Comparison of ENCODE assay signal across 17 cellular contexts in the genomic region with DNA sequence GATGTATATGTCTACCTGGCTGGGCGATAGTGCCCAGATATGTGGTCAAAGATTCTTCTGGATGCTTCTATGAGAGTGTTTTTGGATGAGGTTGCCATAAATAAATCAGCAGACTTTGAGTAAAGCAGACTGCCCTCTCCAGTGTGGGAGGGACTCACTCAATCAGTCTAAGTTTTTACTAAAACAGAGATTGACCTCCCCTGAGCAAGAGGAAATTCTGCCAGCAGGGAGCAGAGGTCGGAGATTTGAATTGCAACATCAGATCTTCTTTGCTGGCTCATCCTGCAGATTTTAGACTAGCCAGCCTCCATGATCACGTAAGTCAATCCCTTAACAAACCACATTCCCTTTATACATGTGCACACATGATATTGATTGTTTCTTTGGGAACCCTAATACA.
"Had no signal": no experiment of that assay in that cellular context is flagged by ENCODE, and none has a peak within 500 bp of the region (broad histone marks: within the 10 kb centered on the region; RNA-seq: fewer than 3 reads in every experiment).

No MANE protein-coding gene starts in this region.

- H3K27me3 ChIP-seq: colonic mucosa, foreskin keratinocyte, hepatocyte, ovary, right atrium auricular region, thyroid gland, upper lobe of right lung, vagina had no signal

- H3K27ac ChIP-seq: colonic mucosa, foreskin keratinocyte, hepatocyte, ovary, right atrium auricular region, thyroid gland, upper lobe of right lung, vagina had no signal

- H3K27ac Mint-ChIP-seq: endodermal cell had no signal

- H3K36me3 ChIP-seq: colonic mucosa, ovary, right atrium auricular region, thyroid gland, upper lobe of right lung, vagina had no signal

- H3K79me2 ChIP-seq: hepatocyte had no signal

- ATAC-seq: foreskin keratinocyte, left colon, upper lobe of right lung had no signal

- H3K9me3 ChIP-seq: colonic mucosa, ovary, right atrium auricular region, thyroid gland, upper lobe of right lung, vagina had no signal

- H3K4me1 ChIP-seq: colonic mucosa, foreskin keratinocyte, right atrium auricular region, thyroid gland, upper lobe of right lung, vagina had no signal

- H3K4me3 Mint-ChIP-seq: endodermal cell had no signal

- H3K9me3 Mint-ChIP-seq: endodermal cell had no signal

- H3K4me3 ChIP-seq: colonic mucosa, hepatocyte, ovary, right atrium auricular region, smooth muscle cell, thyroid gland, upper lobe of right lung, vagina had no signal

- DNase-seq: colonic mucosa; dermis blood vessel endothelial cell; endodermal cell; erythroblast; foreskin keratinocyte; head of caudate nucleus; left colon; midbrain; ovary; stimulated activated CD4-positive, alpha-beta T cell treated with anti-CD3 and anti-CD28 coated beads, Interleukin-2, amount 100 ng/mL, for 48 hours; stimulated activated naive CD4-positive, alpha-beta T cell treated with Interleukin-2 at 50 U/mL for 16 hours; thyroid gland; upper lobe of right lung had no signal

- H2AFZ ChIP-seq: hepatocyte had no signal

- H3K4me2 ChIP-seq: hepatocyte, smooth muscle cell had no signal
